ENCODE assay signal across 20 cellular contexts in the genomic region with DNA sequence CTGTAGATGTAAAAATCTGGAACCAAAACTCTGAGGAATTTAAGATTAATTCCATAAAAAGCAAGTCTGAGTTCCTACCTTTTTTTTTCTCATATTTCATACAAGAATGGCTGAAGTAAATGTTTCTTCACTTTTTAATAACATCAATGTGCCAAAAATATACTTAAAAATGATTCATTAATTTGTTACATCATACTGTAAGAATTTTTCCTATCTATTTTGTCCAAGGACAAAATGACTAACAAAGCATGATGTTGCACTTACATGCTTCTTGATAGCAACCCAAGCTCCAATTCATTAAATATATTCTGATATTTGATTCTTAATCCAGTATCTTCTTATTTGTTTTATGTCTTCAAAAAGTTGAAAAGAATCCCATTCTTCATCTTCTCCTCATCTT.
"Had no signal": no experiment of that assay in that cellular context is flagged by ENCODE, and none has a peak within 500 bp of the region (broad histone marks: within the 10 kb centered on the region; RNA-seq: fewer than 3 reads in every experiment).

No MANE protein-coding gene starts in this region.

- ATAC-seq: activated CD8-positive, alpha-beta memory T cell treated with anti-CD3 and anti-CD28 coated beads, Interleukin-2, amount 10 ng/mL, durations not matched to agents 7 days and 5 days; naive thymus-derived CD8-positive, alpha-beta T cell; sciatic nerve; stimulated activated memory B cell treated with anti-CD40 and anti-IgM and Interleukin-4, amounts not matched to agents 10 μg/mL and 1 μg/mL and 100 μg/mL, for 72 hours had no signal

- H3K27me3 ChIP-seq: spleen had no signal

- H3K4me3 Mint-ChIP-seq: activated CD4-positive, alpha-beta memory T cell treated with anti-CD3 and anti-CD28 coated beads, Interleukin-2, amount 10 ng/mL, durations not matched to agents 7 days and 5 days; activated CD8-positive, alpha-beta memory T cell treated with anti-CD3 and anti-CD28 coated beads, Interleukin-2, amount 10 ng/mL, durations not matched to agents 7 days and 5 days; activated naive CD8-positive, alpha-beta T cell treated with anti-CD3 and anti-CD28 coated beads for 36 hours; brain; naive thymus-derived CD8-positive, alpha-beta T cell; stimulated activated memory B cell treated with anti-CD40 and anti-IgM and Interleukin-4, amounts not matched to agents 10 μg/mL and 1 μg/mL and 100 μg/mL, for 72 hours had no signal

- H3K4me3 ChIP-seq: spleen had no signal

- H3K36me3 Mint-ChIP-seq: activated CD8-positive, alpha-beta memory T cell treated with anti-CD3 and anti-CD28 coated beads, Interleukin-2, amount 10 ng/mL, durations not matched to agents 7 days and 5 days; activated naive CD8-positive, alpha-beta T cell treated with anti-CD3 and anti-CD28 coated beads for 36 hours; brain; naive thymus-derived CD8-positive, alpha-beta T cell had no signal

- H3K36me3 ChIP-seq: spleen had no signal

- H3K27me3 Mint-ChIP-seq: activated CD4-positive, alpha-beta memory T cell treated with anti-CD3 and anti-CD28 coated beads, Interleukin-2, amount 10 ng/mL, durations not matched to agents 7 days and 5 days; activated CD8-positive, alpha-beta memory T cell treated with anti-CD3 and anti-CD28 coated beads, Interleukin-2, amount 10 ng/mL, durations not matched to agents 7 days and 5 days; activated naive CD8-positive, alpha-beta T cell treated with anti-CD3 and anti-CD28 coated beads for 36 hours; brain; naive thymus-derived CD8-positive, alpha-beta T cell; stimulated activated memory B cell treated with anti-CD40 and anti-IgM and Interleukin-4, amounts not matched to agents 10 μg/mL and 1 μg/mL and 100 μg/mL, for 72 hours had no signal

- H3K4me1 ChIP-seq: spleen had no signal

- H3K9me3 Mint-ChIP-seq: activated naive CD8-positive, alpha-beta T cell treated with anti-CD3 and anti-CD28 coated beads for 36 hours had no signal

- DNase-seq: activated CD4-positive, alpha-beta memory T cell treated with anti-CD3 and anti-CD28 coated beads, Interleukin-2, amount 10 ng/mL, durations not matched to agents 7 days and 5 days; activated CD4-positive, alpha-beta T cell treated with anti-CD3 and anti-CD28 coated beads for 48 hours; activated CD4-positive, CD25-positive, alpha-beta regulatory T cell; activated CD8-positive, alpha-beta memory T cell treated with anti-CD3 and anti-CD28 coated beads, Interleukin-2, amount 10 ng/mL, durations not matched to agents 7 days and 5 days; activated naive CD8-positive, alpha-beta T cell treated with anti-CD3 and anti-CD28 coated beads for 36 hours; amygdala; cortex of kidney; glutamatergic neuron; hypothalamus; kidney glomerular epithelial cell; mesendoderm; naive thymus-derived CD8-positive, alpha-beta T cell; spleen; stimulated activated CD4-positive, alpha-beta T cell treated with anti-CD3 and anti-CD28 coated beads, Interleukin-4, amount 100 ng/mL, for 4 hours; T-helper 1 cell; T1000 had no signal

- H3K27ac Mint-ChIP-seq: activated CD4-positive, alpha-beta memory T cell treated with anti-CD3 and anti-CD28 coated beads, Interleukin-2, amount 10 ng/mL, durations not matched to agents 7 days and 5 days; activated CD8-positive, alpha-beta memory T cell treated with anti-CD3 and anti-CD28 coated beads, Interleukin-2, amount 10 ng/mL, durations not matched to agents 7 days and 5 days; activated naive CD8-positive, alpha-beta T cell treated with anti-CD3 and anti-CD28 coated beads for 36 hours; brain; naive thymus-derived CD8-positive, alpha-beta T cell; stimulated activated memory B cell treated with anti-CD40 and anti-IgM and Interleukin-4, amounts not matched to agents 10 μg/mL and 1 μg/mL and 100 μg/mL, for 72 hours had no signal

- H3K27ac ChIP-seq: spleen had no signal

- FAIRE-seq: endometrium had no signal

- H3K4me1 Mint-ChIP-seq: activated CD4-positive, alpha-beta memory T cell treated with anti-CD3 and anti-CD28 coated beads, Interleukin-2, amount 10 ng/mL, durations not matched to agents 7 days and 5 days; activated CD8-positive, alpha-beta memory T cell treated with anti-CD3 and anti-CD28 coated beads, Interleukin-2, amount 10 ng/mL, durations not matched to agents 7 days and 5 days; activated naive CD8-positive, alpha-beta T cell treated with anti-CD3 and anti-CD28 coated beads for 36 hours; naive thymus-derived CD8-positive, alpha-beta T cell; stimulated activated memory B cell treated with anti-CD40 and anti-IgM and Interleukin-4, amounts not matched to agents 10 μg/mL and 1 μg/mL and 100 μg/mL, for 72 hours had no signal
